8 cellular contexts compared by ENCODE assay signal in the genomic region with DNA sequence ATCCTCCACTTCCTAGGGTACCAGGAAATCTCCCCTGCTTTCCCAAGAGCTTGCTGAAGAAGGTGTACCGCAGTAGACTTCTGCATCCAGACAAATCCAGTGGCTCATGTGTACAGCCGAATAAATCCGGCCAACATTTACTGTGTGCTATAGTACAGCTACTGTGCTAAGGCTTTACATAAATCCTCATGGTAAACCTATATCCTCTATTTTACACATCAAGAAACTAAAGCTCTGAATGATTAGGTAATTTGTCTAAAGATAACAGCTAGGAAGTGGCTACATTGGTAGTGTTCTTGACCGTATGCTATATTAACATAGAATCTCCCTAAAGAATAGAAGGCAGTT. TPM values are rescaled to one million over a fixed set of nuclear protein-coding genes. Genes with fewer than 3 reads are reported as not detected.
DNase-seq lines count a peak whose midpoint lies in the region; ATAC-seq and TF ChIP-seq lines count a peak whose summit lies in the region.

No MANE protein-coding gene starts in this region.

- POLR2A ChIA-PET in CD8-positive, alpha-beta T cell (lab: Charles Lee), result interaction anchor here (0.5 to 1.6 kb wide), 6 partner anchors 24 to 1744 kb away, joined by 3 to 6 read pairs (median 4); partner anchors contain the start of gene AGGF1
- POLR2A ChIA-PET in activated CD8-positive, alpha-beta T cell treated with anti-CD3 and anti-CD28 coated beads for 36 hours (lab: Charles Lee), result interaction anchor here (0.6 to 1.3 kb wide), 3 partner anchors 10 to 415 kb away, joined by 3 to 4 read pairs (median 3); no protein-coding TSS in a partner anchor

- no peaks in the 10 kb centered on the region for H3K36me3 Mint-ChIP-seq in CD8-positive, alpha-beta T cell
- H3K36me3 Mint-ChIP-seq in activated CD8-positive, alpha-beta T cell treated with anti-CD3 and anti-CD28 coated beads for 36 hours (ENCODE audit: low read depth), result peaks cover 3% of the 10 kb centered on the region

- H3K9me3 ChIP-seq in CD8-positive, alpha-beta T cell (ENCODE audit: low read length), result no peaks in the 10 kb centered on the region
- no peaks in the 10 kb centered on the region for H3K9me3 ChIP-seq in transverse colon

- no peaks in the 10 kb centered on the region for H3K36me3 ChIP-seq in CD8-positive, alpha-beta T cell (ENCODE audit: insufficient read depth, low read length)
- H3K36me3 ChIP-seq in kidney epithelial cell (ENCODE audit: control insufficient read depth, insufficient read depth, low read length) (no peaks in the 10 kb centered on the region), transverse colon (no peaks in the 10 kb centered on the region)

- peak; percentile 6 for TF ChIP-seq CTCF in CD8-positive, alpha-beta T cell (IDR thresholded peaks at IDR 0.05)
- TF ChIP-seq CTCF in activated CD8-positive, alpha-beta T cell treated with anti-CD3 and anti-CD28 coated beads for 36 hours (IDR thresholded peaks at IDR 0.05), result peak; percentile 48
- no peak for TF ChIP-seq CTCF in kidney epithelial cell (IDR thresholded peaks at IDR 0.05; ENCODE audit: insufficient read depth, low read length, poor library complexity, severe bottlenecking)
- no peak for TF ChIP-seq CTCF in transverse colon (IDR thresholded peaks at IDR 0.05)

- H3K4me1 ChIP-seq in CD8-positive, alpha-beta T cell (ENCODE audit: insufficient read depth, low read length), result peaks cover 5% of the 10 kb centered on the region
- peaks cover 0 to 17% (median 8%) of the 10 kb centered on the region in 4 donors for H3K4me1 ChIP-seq in transverse colon

- TF ChIP-seq EP300 in transverse colon (IDR thresholded peaks at IDR 0.05; ENCODE audit: low read depth), result no peak

- peak overlapping the region; percentile 87 for H3K4me3 Mint-ChIP-seq in CD8-positive, alpha-beta T cell
- H3K4me3 Mint-ChIP-seq in activated CD8-positive, alpha-beta T cell treated with anti-CD3 and anti-CD28 coated beads for 36 hours, result peak overlapping the region; percentile 79

- peak overlapping the region; percentile 91 for H3K27ac Mint-ChIP-seq in CD8-positive, alpha-beta T cell
- peak overlapping the region; percentile 71 for H3K27ac Mint-ChIP-seq in activated CD8-positive, alpha-beta T cell treated with anti-CD3 and anti-CD28 coated beads for 36 hours

- ATAC-seq in CD8-positive, alpha-beta T cell, result no peak
- ATAC-seq in HG02623 (IDR thresholded peaks at IDR 0.05; ENCODE audit: unreplicated experiment) (peak; percentile 5), left colon (no peak)
- peak; percentile 1 for ATAC-seq in activated CD8-positive, alpha-beta T cell treated with anti-CD3 and anti-CD28 coated beads for 36 hours

- no peaks in the 10 kb centered on the region for H3K27me3 ChIP-seq in CD8-positive, alpha-beta T cell (ENCODE audit: insufficient read depth, low read length)
- H3K27me3 ChIP-seq in kidney epithelial cell (ENCODE audit: control insufficient read depth, insufficient read depth, low read length) (no peaks in the 10 kb centered on the region), transverse colon (peaks cover 14% of the 10 kb centered on the region)

- H3K27me3 Mint-ChIP-seq in CD8-positive, alpha-beta T cell (ENCODE audit: low read depth), result peaks cover 11% of the 10 kb centered on the region
- H3K27me3 Mint-ChIP-seq in activated CD8-positive, alpha-beta T cell treated with anti-CD3 and anti-CD28 coated beads for 36 hours, result peaks cover 6% of the 10 kb centered on the region

- H3K4me1 Mint-ChIP-seq in CD8-positive, alpha-beta T cell (ENCODE audit: low read depth), result peaks cover 13% of the 10 kb centered on the region
- peaks cover 20% of the 10 kb centered on the region for H3K4me1 Mint-ChIP-seq in activated CD8-positive, alpha-beta T cell treated with anti-CD3 and anti-CD28 coated beads for 36 hours (ENCODE audit: low read depth)

- TF ChIP-seq POLR2A in transverse colon (IDR thresholded peaks at IDR 0.05), result no peak

- intact Hi-C loops in CD8-positive, alpha-beta T cell (cut with DNase I, micrococcal nuclease), result loop anchor here (1.0 to 10.0 kb wide), 15 partner anchors 283 to 1978 kb away; partner anchors contain the start of genes ARSB (in 2 of the 2), ZBED3 (in 2 of the 2), AGGF1 (in 1 of the 2) and AP3B1 (in 1 of the 2)
- intact Hi-C loops in activated CD8-positive, alpha-beta T cell treated with anti-CD3 and anti-CD28 coated beads for 36 hours (cut with micrococcal nuclease), result loop anchor here (1.0 kb wide), 1 partner anchor 348 kb away; no protein-coding TSS in a partner anchor
- intact Hi-C loops in transverse colon (cut with DNase I; ENCODE audit: low total_unique reads), result loop anchor here (5.0 to 10.0 kb wide), 2 partner anchors 348 to 1745 kb away; partner anchors contain the start of gene JMY
- intact Hi-C loops in left colon (cut with DNase I, micrococcal nuclease), result loop anchor here in 1 of 2 donors (5.0 to 10.0 kb wide), 2 partner anchors 345 to 408 kb away; partner anchors contain the start of gene ZBED3

- no peaks in the 10 kb centered on the region for H3K9me3 Mint-ChIP-seq in CD8-positive, alpha-beta T cell
- H3K9me3 Mint-ChIP-seq in activated CD8-positive, alpha-beta T cell treated with anti-CD3 and anti-CD28 coated beads for 36 hours, result no peaks in the 10 kb centered on the region

- peak overlapping the region; percentile 79 for H3K4me3 ChIP-seq in CD8-positive, alpha-beta T cell (ENCODE audit: low read depth, low read length)
- peak overlapping the region; percentile 94 for H3K4me3 ChIP-seq in kidney epithelial cell (ENCODE audit: low read depth, low read length)
- H3K4me3 ChIP-seq in transverse colon, result peak overlapping the region in 3 of 4 donors; percentile 70 to 82 (median 75)

- WGBS in transverse colon (ENCODE audit: low coverage in 1 of 2), 2 donors, result 25 to 33% methylated on average over 4 of the region's 4 CpGs

- no peak for DNase-seq in CD8-positive, alpha-beta T cell
- DNase-seq in activated CD8-positive, alpha-beta T cell treated with anti-CD3 and anti-CD28 coated beads for 36 hours, result no peak
- DNase-seq in kidney epithelial cell (ENCODE audit: low read depth) (no peak), transverse colon (no peak), left colon (no peak), RPMI8226 (no peak)
- DNase-seq in activated CD4-positive, alpha-beta T cell treated with anti-CD3 and anti-CD28 coated beads for 4 hours, result no peak

- CTCF ChIA-PET in CD8-positive, alpha-beta T cell (lab: Charles Lee), result interaction anchor here (0.5 to 3.0 kb wide), 16 partner anchors 8 to 668 kb away, joined by 3 to 14 read pairs (median 4); partner anchors contain the start of gene AGGF1
- CTCF ChIA-PET in activated CD8-positive, alpha-beta T cell treated with anti-CD3 and anti-CD28 coated beads for 36 hours (lab: Charles Lee), result interaction anchor here (0.6 to 2.7 kb wide), 26 partner anchors 9 to 462 kb away, joined by 3 to 27 read pairs (median 4); partner anchors contain the start of genes AGGF1 and ZBED3

- no peak overlapping the region for H3K27ac ChIP-seq in CD8-positive, alpha-beta T cell (ENCODE audit: low read depth, low read length)
- peak overlapping the region; percentile 90 to 96 (median 92) for H3K27ac ChIP-seq in transverse colon

- in situ Hi-C loops in transverse colon (cut with MboI; ENCODE audit: low pct_ligation_motif_present in 1 of 4, low pct_unique_long_range_greater_than_20kb in 1 of 4, low sequenced_read_pairs in 3 of 4), result loop anchor here in 2 of 4 donors (25.0 kb wide), 1 partner anchor 355 kb away; no protein-coding TSS in a partner anchor

RNA-seq across cellular contexts. Expression of gene WDR41, which starts 0.5 kb away (rescaled TPM):
- 1 to 10 TPM; 4.7 to 5.3 TPM for total RNA-seq in CD8-positive, alpha-beta T cell
- 10 to 100 TPM; 24.3 to 27.4 TPM for total RNA-seq in activated CD8-positive, alpha-beta T cell treated with anti-CD3 and anti-CD28 coated beads for 36 hours
- total RNA-seq in kidney epithelial cell, result 68.6 and 92.0 TPM in 2 replicates
- total RNA-seq in transverse colon, result 10 to 100 TPM in 3 of 4 donors, 1 to 10 TPM in 1; 1.1 to 33.7 (median 21.2) TPM
- 10 to 100 TPM; 18.3 to 28.7 TPM for total RNA-seq in left colon

Comparison
In these comparisons a context has a peak if more than half of its experiments do, and no peak if none do; other contexts are left out.
1. ATAC-seq: peak in HG02623 (single experiment) and activated CD8-positive, alpha-beta T cell treated with anti-CD3 and anti-CD28 coated beads for 36 hours (single experiment); none in CD8-positive, alpha-beta T cell (single experiment) and left colon (single experiment).
2. CTCF ChIP-seq: peak in CD8-positive, alpha-beta T cell (single experiment) and activated CD8-positive, alpha-beta T cell treated with anti-CD3 and anti-CD28 coated beads for 36 hours (single experiment); none in kidney epithelial cell (single experiment) and transverse colon (0 of 5).
3. Peak in every context shown above with its lines, with median percentiles within 50 percentile points of each other: H3K4me3 ChIP-seq.